ENCODE assay signal across 1 cellular context in the genomic region with DNA sequence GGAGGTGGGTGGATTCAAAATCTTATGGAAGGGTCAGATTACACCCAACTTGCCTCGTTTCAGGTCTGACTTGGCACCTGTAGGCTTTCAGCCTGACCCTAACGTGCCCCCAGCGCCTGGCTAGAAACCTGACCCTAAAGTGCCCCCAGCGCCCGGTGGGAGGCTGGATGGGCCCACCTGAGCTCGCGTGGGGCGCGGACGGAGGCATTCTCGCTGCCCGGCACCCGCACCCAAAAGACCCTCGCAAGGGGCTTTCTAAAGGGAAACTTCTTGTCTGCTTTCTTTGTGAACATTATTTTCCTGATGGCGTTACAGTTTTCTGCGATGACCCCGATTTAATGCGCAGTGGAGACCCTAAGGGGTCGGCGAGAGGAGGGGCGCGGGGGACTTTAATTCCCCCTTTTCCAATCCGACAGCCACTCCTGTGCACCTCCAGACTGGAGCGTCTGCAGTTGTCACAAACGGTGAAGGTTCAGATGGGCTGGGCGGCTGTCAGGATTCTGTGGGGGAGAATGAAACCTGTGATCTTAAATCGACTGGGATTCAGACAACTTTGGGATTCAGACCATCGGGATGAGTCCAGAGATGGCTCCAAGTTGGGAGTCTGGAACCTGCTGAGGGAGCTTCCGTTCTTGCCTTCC.
TF ChIP-seq lines count a peak whose summit lies in the region.

No MANE protein-coding gene starts in this region.

TF ChIP-seq in A549, 52 proteins besides CTCF, POLR2A, EP300 and RAD21 (continued from another document):
- TF ChIP-seq CBX2 (IDR thresholded peaks at IDR 0.05; ENCODE audit: borderline replicate concordance, low read depth) (no peak), ZNF302 (CRISPR knock-in tag; IDR thresholded peaks at IDR 0.05) (no peak), GATA3 (IDR thresholded peaks at IDR 0.05; ENCODE audit: borderline replicate concordance) (no peak), NPAS2 (CRISPR knock-in tag; IDR thresholded peaks at IDR 0.05; ENCODE audit: borderline replicate concordance) (no peak), ZSCAN20 (CRISPR knock-in tag; IDR thresholded peaks at IDR 0.05) (no peak), POLR2AphosphoS2 (conservative IDR thresholded peaks at IDR 0.05; ENCODE audit: low read length) (no peak), HES2 (IDR thresholded peaks at IDR 0.05) (no peak), KDM1A (IDR thresholded peaks at IDR 0.05; ENCODE audit: low read depth) (no peak)
